1 cellular context compared by ENCODE assay signal in the genomic region with DNA sequence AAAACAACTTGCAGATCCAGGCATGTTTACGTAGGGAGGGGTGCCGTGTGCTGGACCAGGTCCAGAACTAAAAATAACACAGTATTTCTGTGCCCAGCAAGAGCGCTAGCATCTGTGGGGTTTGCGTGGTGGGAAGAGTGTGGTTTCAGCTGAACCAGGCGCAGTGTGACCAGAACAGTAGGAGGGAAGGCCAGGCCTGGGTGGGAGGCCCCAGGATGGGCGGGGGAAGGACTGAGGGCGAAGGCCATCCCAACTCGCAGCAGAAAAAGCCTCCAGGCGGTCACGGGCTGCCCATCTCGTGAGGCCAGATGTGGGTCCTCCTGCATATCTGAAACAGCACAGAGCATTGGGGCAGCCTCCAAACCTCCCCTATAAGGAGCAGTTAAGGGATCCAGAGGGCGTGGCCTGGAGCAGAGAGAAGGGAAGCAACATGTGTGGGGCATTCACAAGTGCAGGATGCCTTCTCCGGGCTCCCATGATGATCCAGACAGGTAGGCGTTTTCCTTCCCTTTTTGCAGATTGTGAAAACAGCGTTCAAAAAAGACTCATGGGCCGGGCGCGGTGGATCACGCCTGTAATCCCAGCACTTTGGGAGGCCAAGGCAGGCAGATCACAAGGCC.
TF ChIP-seq lines count a peak whose summit lies in the region.

No MANE protein-coding gene starts in this region.

TF ChIP-seq in HepG2, 621 proteins besides CTCF, POLR2A, EP300 and RAD21 (continued from another document and continues in another):
- TF ChIP-seq, protein P1, sequence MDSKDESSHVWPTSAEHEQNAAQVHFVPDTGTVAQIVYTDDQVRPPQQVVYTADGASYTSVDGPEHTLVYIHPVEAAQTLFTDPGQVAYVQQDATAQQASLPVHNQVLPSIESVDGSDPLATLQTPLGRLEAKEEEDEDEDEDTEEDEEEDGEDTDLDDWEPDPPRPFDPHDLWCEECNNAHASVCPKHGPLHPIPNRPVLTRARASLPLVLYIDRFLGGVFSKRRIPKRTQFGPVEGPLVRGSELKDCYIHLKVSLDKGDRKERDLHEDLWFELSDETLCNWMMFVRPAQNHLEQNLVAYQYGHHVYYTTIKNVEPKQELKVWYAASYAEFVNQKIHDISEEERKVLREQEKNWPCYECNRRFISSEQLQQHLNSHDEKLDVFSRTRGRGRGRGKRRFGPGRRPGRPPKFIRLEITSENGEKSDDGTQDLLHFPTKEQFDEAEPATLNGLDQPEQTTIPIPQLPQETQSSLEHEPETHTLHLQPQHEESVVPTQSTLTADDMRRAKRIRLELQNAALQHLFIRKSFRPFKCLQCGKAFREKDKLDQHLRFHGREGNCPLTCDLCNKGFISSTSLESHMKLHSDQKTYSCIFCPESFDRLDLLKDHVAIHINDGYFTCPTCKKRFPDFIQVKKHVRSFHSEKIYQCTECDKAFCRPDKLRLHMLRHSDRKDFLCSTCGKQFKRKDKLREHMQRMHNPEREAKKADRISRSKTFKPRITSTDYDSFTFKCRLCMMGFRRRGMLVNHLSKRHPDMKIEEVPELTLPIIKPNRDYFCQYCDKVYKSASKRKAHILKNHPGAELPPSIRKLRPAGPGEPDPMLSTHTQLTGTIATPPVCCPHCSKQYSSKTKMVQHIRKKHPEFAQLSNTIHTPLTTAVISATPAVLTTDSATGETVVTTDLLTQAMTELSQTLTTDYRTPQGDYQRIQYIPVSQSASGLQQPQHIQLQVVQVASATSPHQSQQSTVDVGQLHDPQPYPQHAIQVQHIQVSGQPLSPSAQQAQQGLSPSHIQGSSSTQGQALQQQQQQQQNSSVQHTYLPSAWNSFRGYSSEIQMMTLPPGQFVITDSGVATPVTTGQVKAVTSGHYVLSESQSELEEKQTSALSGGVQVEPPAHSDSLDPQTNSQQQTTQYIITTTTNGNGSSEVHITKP (CRISPR knock-in tag; IDR thresholded peaks at IDR 0.05; ENCODE audit: low read depth): peak; percentile 90
- TF ChIP-seq ZNF674 (CRISPR knock-in tag; IDR thresholded peaks at IDR 0.05; ENCODE audit: low read depth) (no peak), ZNF282 (IDR thresholded peaks at IDR 0.05; ENCODE audit: partially characterized antibody) (no peak), RFX1 (IDR thresholded peaks at IDR 0.05) (no peak), ZNF569 (CRISPR knock-in tag; IDR thresholded peaks at IDR 0.05; ENCODE audit: borderline replicate concordance) (no peak), ZNF460 (CRISPR knock-in tag; IDR thresholded peaks at IDR 0.05; ENCODE audit: borderline replicate concordance) (no peak), ZNF234 (CRISPR knock-in tag; conservative IDR thresholded peaks at IDR 0.05) (no peak), ZNF614 (CRISPR knock-in tag; IDR thresholded peaks at IDR 0.05; ENCODE audit: borderline replicate concordance) (no peak), TBL1XR1 (IDR thresholded peaks at IDR 0.05; ENCODE audit: borderline replicate concordance, low read length, partially characterized antibody) (no peak), ATF7 (IDR thresholded peaks at IDR 0.05) (no peak), ATF7 (CRISPR knock-in tag; IDR thresholded peaks at IDR 0.05) (no peak), ATRX (CRISPR knock-in tag; IDR thresholded peaks at IDR 0.05; ENCODE audit: borderline replicate concordance) (no peak), NR2F2 (IDR thresholded peaks at IDR 0.05; ENCODE audit: borderline replicate concordance, low read depth) (no peak), HOXA3 (CRISPR knock-in tag; IDR thresholded peaks at IDR 0.05) (peak; percentile 60), ZNF652 (CRISPR knock-in tag; IDR thresholded peaks at IDR 0.05; ENCODE audit: borderline replicate concordance, low read depth) (no peak), ZNF263 (CRISPR knock-in tag; IDR thresholded peaks at IDR 0.05) (peak; percentile 42; the same call in 1 of the 2 replicates), JDP2 (CRISPR knock-in tag; IDR thresholded peaks at IDR 0.05; ENCODE audit: borderline replicate concordance) (no peak), TCF7L2 (IDR thresholded peaks at IDR 0.05; ENCODE audit: low read depth, low read length) (no peak), ZNF329 (CRISPR knock-in tag; IDR thresholded peaks at IDR 0.05; ENCODE audit: low read depth) (no peak), ZSCAN30 (CRISPR knock-in tag; IDR thresholded peaks at IDR 0.05) (no peak), ZNF605 (CRISPR knock-in tag; IDR thresholded peaks at IDR 0.05) (no peak), NRL (CRISPR knock-in tag; IDR thresholded peaks at IDR 0.05; ENCODE audit: borderline replicate concordance) (no peak), BRD4 (CRISPR knock-in tag; IDR thresholded peaks at IDR 0.05) (no peak), SMAD9 (CRISPR knock-in tag; IDR thresholded peaks at IDR 0.05) (no peak), ZFP41 (CRISPR knock-in tag; IDR thresholded peaks at IDR 0.05; ENCODE audit: borderline replicate concordance) (no peak), RELA (CRISPR knock-in tag; IDR thresholded peaks at IDR 0.05) (no peak), HMG20B (CRISPR knock-in tag; conservative IDR thresholded peaks at IDR 0.05) (no peak)
- TF ChIP-seq, protein P2, sequence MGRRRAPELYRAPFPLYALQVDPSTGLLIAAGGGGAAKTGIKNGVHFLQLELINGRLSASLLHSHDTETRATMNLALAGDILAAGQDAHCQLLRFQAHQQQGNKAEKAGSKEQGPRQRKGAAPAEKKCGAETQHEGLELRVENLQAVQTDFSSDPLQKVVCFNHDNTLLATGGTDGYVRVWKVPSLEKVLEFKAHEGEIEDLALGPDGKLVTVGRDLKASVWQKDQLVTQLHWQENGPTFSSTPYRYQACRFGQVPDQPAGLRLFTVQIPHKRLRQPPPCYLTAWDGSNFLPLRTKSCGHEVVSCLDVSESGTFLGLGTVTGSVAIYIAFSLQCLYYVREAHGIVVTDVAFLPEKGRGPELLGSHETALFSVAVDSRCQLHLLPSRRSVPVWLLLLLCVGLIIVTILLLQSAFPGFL (CRISPR knock-in tag; IDR thresholded peaks at IDR 0.05): no peak
- TF ChIP-seq, protein P3, sequence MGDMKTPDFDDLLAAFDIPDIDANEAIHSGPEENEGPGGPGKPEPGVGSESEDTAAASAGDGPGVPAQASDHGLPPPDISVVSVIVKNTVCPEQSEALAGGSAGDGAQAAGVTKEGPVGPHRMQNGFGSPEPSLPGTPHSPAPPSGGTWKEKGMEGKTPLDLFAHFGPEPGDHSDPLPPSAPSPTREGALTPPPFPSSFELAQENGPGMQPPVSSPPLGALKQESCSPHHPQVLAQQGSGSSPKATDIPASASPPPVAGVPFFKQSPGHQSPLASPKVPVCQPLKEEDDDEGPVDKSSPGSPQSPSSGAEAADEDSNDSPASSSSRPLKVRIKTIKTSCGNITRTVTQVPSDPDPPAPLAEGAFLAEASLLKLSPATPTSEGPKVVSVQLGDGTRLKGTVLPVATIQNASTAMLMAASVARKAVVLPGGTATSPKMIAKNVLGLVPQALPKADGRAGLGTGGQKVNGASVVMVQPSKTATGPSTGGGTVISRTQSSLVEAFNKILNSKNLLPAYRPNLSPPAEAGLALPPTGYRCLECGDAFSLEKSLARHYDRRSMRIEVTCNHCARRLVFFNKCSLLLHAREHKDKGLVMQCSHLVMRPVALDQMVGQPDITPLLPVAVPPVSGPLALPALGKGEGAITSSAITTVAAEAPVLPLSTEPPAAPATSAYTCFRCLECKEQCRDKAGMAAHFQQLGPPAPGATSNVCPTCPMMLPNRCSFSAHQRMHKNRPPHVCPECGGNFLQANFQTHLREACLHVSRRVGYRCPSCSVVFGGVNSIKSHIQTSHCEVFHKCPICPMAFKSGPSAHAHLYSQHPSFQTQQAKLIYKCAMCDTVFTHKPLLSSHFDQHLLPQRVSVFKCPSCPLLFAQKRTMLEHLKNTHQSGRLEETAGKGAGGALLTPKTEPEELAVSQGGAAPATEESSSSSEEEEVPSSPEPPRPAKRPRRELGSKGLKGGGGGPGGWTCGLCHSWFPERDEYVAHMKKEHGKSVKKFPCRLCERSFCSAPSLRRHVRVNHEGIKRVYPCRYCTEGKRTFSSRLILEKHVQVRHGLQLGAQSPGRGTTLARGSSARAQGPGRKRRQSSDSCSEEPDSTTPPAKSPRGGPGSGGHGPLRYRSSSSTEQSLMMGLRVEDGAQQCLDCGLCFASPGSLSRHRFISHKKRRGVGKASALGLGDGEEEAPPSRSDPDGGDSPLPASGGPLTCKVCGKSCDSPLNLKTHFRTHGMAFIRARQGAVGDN (CRISPR knock-in tag; IDR thresholded peaks at IDR 0.05): peak; percentile 85
- TF ChIP-seq, protein P4, sequence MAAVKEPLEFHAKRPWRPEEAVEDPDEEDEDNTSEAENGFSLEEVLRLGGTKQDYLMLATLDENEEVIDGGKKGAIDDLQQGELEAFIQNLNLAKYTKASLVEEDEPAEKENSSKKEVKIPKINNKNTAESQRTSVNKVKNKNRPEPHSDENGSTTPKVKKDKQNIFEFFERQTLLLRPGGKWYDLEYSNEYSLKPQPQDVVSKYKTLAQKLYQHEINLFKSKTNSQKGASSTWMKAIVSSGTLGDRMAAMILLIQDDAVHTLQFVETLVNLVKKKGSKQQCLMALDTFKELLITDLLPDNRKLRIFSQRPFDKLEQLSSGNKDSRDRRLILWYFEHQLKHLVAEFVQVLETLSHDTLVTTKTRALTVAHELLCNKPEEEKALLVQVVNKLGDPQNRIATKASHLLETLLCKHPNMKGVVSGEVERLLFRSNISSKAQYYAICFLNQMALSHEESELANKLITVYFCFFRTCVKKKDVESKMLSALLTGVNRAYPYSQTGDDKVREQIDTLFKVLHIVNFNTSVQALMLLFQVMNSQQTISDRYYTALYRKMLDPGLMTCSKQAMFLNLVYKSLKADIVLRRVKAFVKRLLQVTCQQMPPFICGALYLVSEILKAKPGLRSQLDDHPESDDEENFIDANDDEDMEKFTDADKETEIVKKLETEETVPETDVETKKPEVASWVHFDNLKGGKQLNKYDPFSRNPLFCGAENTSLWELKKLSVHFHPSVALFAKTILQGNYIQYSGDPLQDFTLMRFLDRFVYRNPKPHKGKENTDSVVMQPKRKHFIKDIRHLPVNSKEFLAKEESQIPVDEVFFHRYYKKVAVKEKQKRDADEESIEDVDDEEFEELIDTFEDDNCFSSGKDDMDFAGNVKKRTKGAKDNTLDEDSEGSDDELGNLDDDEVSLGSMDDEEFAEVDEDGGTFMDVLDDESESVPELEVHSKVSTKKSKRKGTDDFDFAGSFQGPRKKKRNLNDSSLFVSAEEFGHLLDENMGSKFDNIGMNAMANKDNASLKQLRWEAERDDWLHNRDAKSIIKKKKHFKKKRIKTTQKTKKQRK (IDR thresholded peaks at IDR 0.05; ENCODE audit: low read length): no peak
- TF ChIP-seq, protein P5, sequence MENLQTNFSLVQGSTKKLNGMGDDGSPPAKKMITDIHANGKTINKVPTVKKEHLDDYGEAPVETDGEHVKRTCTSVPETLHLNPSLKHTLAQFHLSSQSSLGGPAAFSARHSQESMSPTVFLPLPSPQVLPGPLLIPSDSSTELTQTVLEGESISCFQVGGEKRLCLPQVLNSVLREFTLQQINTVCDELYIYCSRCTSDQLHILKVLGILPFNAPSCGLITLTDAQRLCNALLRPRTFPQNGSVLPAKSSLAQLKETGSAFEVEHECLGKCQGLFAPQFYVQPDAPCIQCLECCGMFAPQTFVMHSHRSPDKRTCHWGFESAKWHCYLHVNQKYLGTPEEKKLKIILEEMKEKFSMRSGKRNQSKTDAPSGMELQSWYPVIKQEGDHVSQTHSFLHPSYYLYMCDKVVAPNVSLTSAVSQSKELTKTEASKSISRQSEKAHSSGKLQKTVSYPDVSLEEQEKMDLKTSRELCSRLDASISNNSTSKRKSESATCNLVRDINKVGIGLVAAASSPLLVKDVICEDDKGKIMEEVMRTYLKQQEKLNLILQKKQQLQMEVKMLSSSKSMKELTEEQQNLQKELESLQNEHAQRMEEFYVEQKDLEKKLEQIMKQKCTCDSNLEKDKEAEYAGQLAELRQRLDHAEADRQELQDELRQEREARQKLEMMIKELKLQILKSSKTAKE (CRISPR knock-in tag; IDR thresholded peaks at IDR 0.05; ENCODE audit: borderline replicate concordance): no peak
- TF ChIP-seq, protein P6, sequence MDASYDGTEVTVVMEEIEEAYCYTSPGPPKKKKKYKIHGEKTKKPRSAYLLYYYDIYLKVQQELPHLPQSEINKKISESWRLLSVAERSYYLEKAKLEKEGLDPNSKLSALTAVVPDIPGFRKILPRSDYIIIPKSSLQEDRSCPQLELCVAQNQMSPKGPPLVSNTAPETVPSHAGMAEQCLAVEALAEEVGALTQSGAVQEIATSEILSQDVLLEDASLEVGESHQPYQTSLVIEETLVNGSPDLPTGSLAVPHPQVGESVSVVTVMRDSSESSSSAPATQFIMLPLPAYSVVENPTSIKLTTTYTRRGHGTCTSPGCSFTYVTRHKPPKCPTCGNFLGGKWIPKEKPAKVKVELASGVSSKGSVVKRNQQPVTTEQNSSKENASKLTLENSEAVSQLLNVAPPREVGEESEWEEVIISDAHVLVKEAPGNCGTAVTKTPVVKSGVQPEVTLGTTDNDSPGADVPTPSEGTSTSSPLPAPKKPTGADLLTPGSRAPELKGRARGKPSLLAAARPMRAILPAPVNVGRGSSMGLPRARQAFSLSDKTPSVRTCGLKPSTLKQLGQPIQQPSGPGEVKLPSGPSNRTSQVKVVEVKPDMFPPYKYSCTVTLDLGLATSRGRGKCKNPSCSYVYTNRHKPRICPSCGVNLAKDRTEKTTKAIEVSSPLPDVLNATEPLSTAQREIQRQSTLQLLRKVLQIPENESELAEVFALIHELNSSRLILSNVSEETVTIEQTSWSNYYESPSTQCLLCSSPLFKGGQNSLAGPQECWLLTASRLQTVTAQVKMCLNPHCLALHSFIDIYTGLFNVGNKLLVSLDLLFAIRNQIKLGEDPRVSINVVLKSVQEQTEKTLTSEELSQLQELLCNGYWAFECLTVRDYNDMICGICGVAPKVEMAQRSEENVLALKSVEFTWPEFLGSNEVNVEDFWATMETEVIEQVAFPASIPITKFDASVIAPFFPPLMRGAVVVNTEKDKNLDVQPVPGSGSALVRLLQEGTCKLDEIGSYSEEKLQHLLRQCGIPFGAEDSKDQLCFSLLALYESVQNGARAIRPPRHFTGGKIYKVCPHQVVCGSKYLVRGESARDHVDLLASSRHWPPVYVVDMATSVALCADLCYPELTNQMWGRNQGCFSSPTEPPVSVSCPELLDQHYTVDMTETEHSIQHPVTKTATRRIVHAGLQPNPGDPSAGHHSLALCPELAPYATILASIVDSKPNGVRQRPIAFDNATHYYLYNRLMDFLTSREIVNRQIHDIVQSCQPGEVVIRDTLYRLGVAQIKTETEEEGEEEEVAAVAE (CRISPR knock-in tag; IDR thresholded peaks at IDR 0.05; ENCODE audit: borderline replicate concordance): no peak
- TF ChIP-seq, protein P7, sequence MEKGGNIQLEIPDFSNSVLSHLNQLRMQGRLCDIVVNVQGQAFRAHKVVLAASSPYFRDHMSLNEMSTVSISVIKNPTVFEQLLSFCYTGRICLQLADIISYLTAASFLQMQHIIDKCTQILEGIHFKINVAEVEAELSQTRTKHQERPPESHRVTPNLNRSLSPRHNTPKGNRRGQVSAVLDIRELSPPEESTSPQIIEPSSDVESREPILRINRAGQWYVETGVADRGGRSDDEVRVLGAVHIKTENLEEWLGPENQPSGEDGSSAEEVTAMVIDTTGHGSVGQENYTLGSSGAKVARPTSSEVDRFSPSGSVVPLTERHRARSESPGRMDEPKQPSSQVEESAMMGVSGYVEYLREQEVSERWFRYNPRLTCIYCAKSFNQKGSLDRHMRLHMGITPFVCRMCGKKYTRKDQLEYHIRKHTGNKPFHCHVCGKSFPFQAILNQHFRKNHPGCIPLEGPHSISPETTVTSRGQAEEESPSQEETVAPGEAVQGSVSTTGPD (CRISPR knock-in tag; IDR thresholded peaks at IDR 0.05): no peak
